Comparison of ENCODE assay signal across 10 cellular contexts in the genomic region with DNA sequence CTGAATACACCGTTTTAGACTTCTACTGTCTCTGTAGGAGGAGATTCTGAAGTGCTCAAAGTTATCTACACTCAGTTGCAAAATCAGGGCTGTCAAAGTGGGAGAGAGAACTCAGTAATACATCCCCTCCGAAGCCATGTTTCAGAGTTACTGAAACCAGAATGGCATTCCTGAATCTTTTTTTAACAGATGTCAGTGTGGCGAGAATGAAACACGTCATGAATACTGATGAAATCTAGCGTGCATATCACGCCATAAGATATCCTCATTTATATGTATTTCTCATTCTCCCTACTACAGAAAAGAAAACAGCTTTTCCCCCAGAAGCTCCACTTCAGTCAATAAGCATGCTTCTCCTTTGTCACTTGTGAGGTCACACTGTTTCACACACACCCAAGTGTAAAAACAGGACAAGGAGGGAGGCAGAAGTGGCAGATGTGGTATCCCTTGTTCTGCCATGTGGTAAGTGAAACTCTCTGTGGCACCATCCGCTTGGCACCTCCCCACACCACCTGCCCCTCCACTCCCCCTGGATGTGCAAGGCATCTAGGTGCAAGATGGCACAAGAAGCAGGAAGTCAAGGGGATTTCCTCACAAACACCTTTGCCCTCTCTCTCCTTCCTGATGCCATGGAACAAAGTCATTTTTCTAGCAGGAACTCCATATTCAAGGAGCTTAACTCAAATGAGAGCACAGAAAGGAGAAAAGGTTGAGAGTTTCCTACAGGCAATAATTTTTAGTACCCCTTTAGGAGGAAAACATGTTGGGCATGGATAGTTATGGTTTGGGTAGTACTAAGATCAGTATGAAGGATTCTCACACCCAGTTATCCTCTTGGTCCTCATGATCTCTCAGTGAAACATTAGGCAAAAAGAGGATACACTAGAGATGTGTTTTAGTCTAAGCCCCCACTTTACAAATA. TPM values are rescaled to one million over a fixed set of nuclear protein-coding genes. Genes with fewer than 3 reads are reported as not detected.
A peak's percentile ranks its signal among the peaks of the same experiment; 100 is the strongest.
DNase-seq lines count a peak whose midpoint lies in the region; ATAC-seq and TF ChIP-seq lines count a peak whose summit lies in the region.
"Had no signal": no experiment of that assay in that cellular context is flagged by ENCODE, and none has a peak within 500 bp of the region (broad histone marks: within the 10 kb centered on the region; RNA-seq: fewer than 3 reads in every experiment).

No MANE protein-coding gene starts in this region.

- DNase-seq in NCI-H82 (lab: John Stamatoyannopoulos, UW) (peak; percentile 11), NCI-H82 treated with DMSO at 0.1 percent for 48 hours (lab: John Stamatoyannopoulos, UW; ENCODE audit: unreplicated experiment) (no peak), NCI-H524 (lab: John Stamatoyannopoulos, UW) (peak; percentile 46 to 66), dorsolateral prefrontal cortex (no peak), putamen (ENCODE audit: low spot score) (peak; percentile 56), dermis blood vessel endothelial cell (no peak), activated gamma-delta T cell (lab: John Stamatoyannopoulos, UW) (no peak)
- DNase-seq: tibial artery had no signal

- no peak for TF ChIP-seq CTCF in dorsolateral prefrontal cortex (IDR thresholded peaks at IDR 0.05 in 54 of 56, conservative IDR thresholded peaks at IDR 0.05 in 2 of 56; ENCODE audit: low read depth in 1 of 56, partially characterized antibody in 56 of 56)

- intact Hi-C loops in dorsolateral prefrontal cortex (cut with DNase I): loop anchor here in 1 of 2 donors (5.0 kb wide), 1 partner anchor 239 kb away; no protein-coding TSS in a partner anchor

- H3K27ac ChIP-seq in dorsolateral prefrontal cortex: peak overlapping the region in 53 of 59 donors; percentile 2 to 86 (median 67)
- H3K27ac ChIP-seq: tibial artery had no signal

- peak overlapping the region in 17 of 59 donors; percentile 1 to 40 (median 9) for H3K4me3 ChIP-seq in dorsolateral prefrontal cortex
- H3K4me3 ChIP-seq: tibial artery had no signal

- peaks cover 0 to 17% (median 0%) of the 10 kb centered on the region in 45 donors for H3K27me3 ChIP-seq in dorsolateral prefrontal cortex
- H3K27me3 ChIP-seq: tibial artery had no signal

- ATAC-seq in HG03521 (IDR thresholded peaks at IDR 0.05; ENCODE audit: unreplicated experiment): no peak
- ATAC-seq: Panc1 had no signal

RNA-seq across cellular contexts. Expression of a gene that starts 47.4 kb away (rescaled TPM):
- total RNA-seq in dorsolateral prefrontal cortex (100 to 1,000 TPM in 5 of 120 experiments, 10 to 100 TPM in 114, 1 to 10 TPM in 1; 9.0 to 172 (median 40.6) TPM), dermis blood vessel endothelial cell (112 and 117 TPM in 2 replicates)

Comparison
In these comparisons a context has a peak if more than half of its experiments do, and no peak if none do; other contexts are left out.
1. DNase-seq: peak in NCI-H82 (single experiment), NCI-H524 (2 of 2) and putamen (single experiment); none in NCI-H82 treated with DMSO at 0.1 percent for 48 hours (single experiment), dorsolateral prefrontal cortex (0 of 10), dermis blood vessel endothelial cell (single experiment) and activated gamma-delta T cell (single experiment).